Comparison of ENCODE assay signal across 29 cellular contexts in genomic region chr18:74679679-74680076, GRCh38.
"Had no signal": no experiment of that assay in that cellular context is flagged by ENCODE, and none has a peak within 500 bp of the region (broad histone marks: within the 10 kb centered on the region; RNA-seq: fewer than 3 reads in every experiment).

No MANE protein-coding gene starts in this region.

- H3K36me3 ChIP-seq: breast epithelium, cardiac muscle cell had no signal

- ATAC-seq: activated naive CD4-positive, alpha-beta T cell treated with anti-CD3 and anti-CD28 coated beads, Interleukin-2, amount 50 U/mL, for 72 hours; effector memory CD8-positive, alpha-beta T cell; foreskin keratinocyte; gastrocnemius medialis; heart left ventricle had no signal

- H3K4me3 Mint-ChIP-seq: activated CD4-positive, alpha-beta memory T cell treated with anti-CD3 and anti-CD28 coated beads, Interleukin-2, amount 10 ng/mL, durations not matched to agents 7 days and 5 days; activated CD4-positive, alpha-beta T cell treated with anti-CD3 and anti-CD28 coated beads for 36 hours; activated CD4-positive, alpha-beta T cell treated with anti-CD3 and anti-CD28 coated beads, Interleukin-2, amount 10 ng/mL, durations not matched to agents 24 days and 14 days; activated naive CD4-positive, alpha-beta T cell treated with anti-CD3 and anti-CD28 coated beads, Interleukin-2, amount 10 ng/mL, durations not matched to agents 7 days and 5 days; activated naive CD8-positive, alpha-beta T cell treated with anti-CD3 and anti-CD28 coated beads, Interleukin-2, amount 10 ng/mL, durations not matched to agents 7 days and 5 days; activated T-helper 1 cell treated with anti-CD3 and anti-CD28 coated beads, Interleukin-12 subunit alpha, Interleukin-12 subunit beta, Interleukin-2, Interleukin-4 antibody, amounts not matched to agents 30 ng/mL and 10 ng/mL and 1 ng/mL, durations not matched to agents 14 hours and 24 hours and 36 hours; brain; central memory CD8-positive, alpha-beta T cell; dendritic cell treated with granulocyte-macrophage colony-stimulating factor and Interleukin-4, amounts not matched to agents 40 ng/mL and 50 ng/mL, for 4 days; effector memory CD8-positive, alpha-beta T cell had no signal

- H3K27me3 ChIP-seq: ascending aorta, breast epithelium, cardiac muscle cell, dorsolateral prefrontal cortex, esophagus muscularis mucosa, foreskin keratinocyte, gastrocnemius medialis, heart left ventricle had no signal

- H3K4me3 ChIP-seq: ascending aorta, breast epithelium, cardiac muscle cell, coronary artery, dorsolateral prefrontal cortex, esophagus muscularis mucosa, gastrocnemius medialis, heart left ventricle had no signal

- H3K4me1 ChIP-seq: ascending aorta, breast epithelium, gastrocnemius medialis, heart left ventricle had no signal

- H3K9me3 Mint-ChIP-seq: central memory CD8-positive, alpha-beta T cell; effector memory CD8-positive, alpha-beta T cell had no signal

- DNase-seq: activated CD4-positive, alpha-beta memory T cell treated with anti-CD3 and anti-CD28 coated beads, Interleukin-2, amount 10 ng/mL, durations not matched to agents 7 days and 5 days; activated CD4-positive, alpha-beta T cell treated with anti-CD3 and anti-CD28 coated beads for 36 hours; activated CD4-positive, alpha-beta T cell treated with anti-CD3 and anti-CD28 coated beads, Interleukin-2, amount 10 ng/mL, durations not matched to agents 24 days and 14 days; activated CD4-positive, CD25-positive, alpha-beta regulatory T cell; activated CD4-positive, CD25-positive, alpha-beta regulatory T cell treated with anti-CD3 and anti-CD28 coated beads, Interleukin-2, amount 50 U/mL, for 72 hours; activated CD8-positive, alpha-beta memory T cell treated with anti-CD3 and anti-CD28 coated beads, Interleukin-2, amount 50 U/mL, for 48 hours; activated gamma-delta T cell; activated naive CD4-positive, alpha-beta T cell; activated naive CD4-positive, alpha-beta T cell treated with anti-CD3 and anti-CD28 coated beads, Interleukin-2, amount 10 ng/mL, durations not matched to agents 7 days and 5 days; activated naive CD8-positive, alpha-beta T cell treated with anti-CD3 and anti-CD28 coated beads, Interleukin-2, amount 10 ng/mL, durations not matched to agents 7 days and 5 days; activated T-cell treated with anti-CD3 and anti-CD28 coated beads for 4 hours; activated T-cell treated with anti-CD3 and anti-CD28 coated beads, Interleukin-2, amount 50 U/mL, for 48 hours; dorsolateral prefrontal cortex; effector memory CD8-positive, alpha-beta T cell; erythroblast; foreskin keratinocyte; gastrocnemius medialis; glutamatergic neuron; heart left ventricle had no signal

- H3K27ac Mint-ChIP-seq: activated CD4-positive, alpha-beta memory T cell treated with anti-CD3 and anti-CD28 coated beads, Interleukin-2, amount 10 ng/mL, durations not matched to agents 7 days and 5 days; activated CD4-positive, alpha-beta T cell treated with anti-CD3 and anti-CD28 coated beads for 36 hours; activated CD4-positive, alpha-beta T cell treated with anti-CD3 and anti-CD28 coated beads, Interleukin-2, amount 10 ng/mL, durations not matched to agents 24 days and 14 days; activated naive CD4-positive, alpha-beta T cell treated with anti-CD3 and anti-CD28 coated beads, Interleukin-2, amount 10 ng/mL, durations not matched to agents 7 days and 5 days; activated naive CD4-positive, alpha-beta T cell treated with anti-CD3 and anti-CD28 coated beads, Interleukin-2, amount 50 U/mL, for 72 hours; activated naive CD8-positive, alpha-beta T cell treated with anti-CD3 and anti-CD28 coated beads, Interleukin-2, amount 10 ng/mL, durations not matched to agents 7 days and 5 days; activated T-helper 1 cell treated with anti-CD3 and anti-CD28 coated beads, Interleukin-12 subunit alpha, Interleukin-12 subunit beta, Interleukin-2, Interleukin-4 antibody, amounts not matched to agents 30 ng/mL and 10 ng/mL and 1 ng/mL, durations not matched to agents 14 hours and 24 hours and 36 hours; brain; dendritic cell treated with granulocyte-macrophage colony-stimulating factor and Interleukin-4, amounts not matched to agents 40 ng/mL and 50 ng/mL, for 4 days; effector memory CD8-positive, alpha-beta T cell had no signal

- H3K27me3 Mint-ChIP-seq: activated CD4-positive, alpha-beta memory T cell treated with anti-CD3 and anti-CD28 coated beads, Interleukin-2, amount 10 ng/mL, durations not matched to agents 7 days and 5 days; activated CD4-positive, alpha-beta T cell treated with anti-CD3 and anti-CD28 coated beads for 36 hours; activated CD4-positive, alpha-beta T cell treated with anti-CD3 and anti-CD28 coated beads, Interleukin-2, amount 10 ng/mL, durations not matched to agents 24 days and 14 days; activated naive CD4-positive, alpha-beta T cell treated with anti-CD3 and anti-CD28 coated beads, Interleukin-2, amount 10 ng/mL, durations not matched to agents 7 days and 5 days; activated naive CD8-positive, alpha-beta T cell treated with anti-CD3 and anti-CD28 coated beads, Interleukin-2, amount 10 ng/mL, durations not matched to agents 7 days and 5 days; brain; central memory CD8-positive, alpha-beta T cell; dendritic cell treated with granulocyte-macrophage colony-stimulating factor and Interleukin-4, amounts not matched to agents 40 ng/mL and 50 ng/mL, for 4 days; effector memory CD8-positive, alpha-beta T cell had no signal

- H3K27ac ChIP-seq: ascending aorta, breast epithelium, cardiac muscle cell, coronary artery, dorsolateral prefrontal cortex, esophagus muscularis mucosa, foreskin keratinocyte, gastrocnemius medialis, heart left ventricle had no signal

- H3K9me3 ChIP-seq: gastrocnemius medialis had no signal
